1 cellular context compared by ENCODE assay signal in the genomic region with DNA sequence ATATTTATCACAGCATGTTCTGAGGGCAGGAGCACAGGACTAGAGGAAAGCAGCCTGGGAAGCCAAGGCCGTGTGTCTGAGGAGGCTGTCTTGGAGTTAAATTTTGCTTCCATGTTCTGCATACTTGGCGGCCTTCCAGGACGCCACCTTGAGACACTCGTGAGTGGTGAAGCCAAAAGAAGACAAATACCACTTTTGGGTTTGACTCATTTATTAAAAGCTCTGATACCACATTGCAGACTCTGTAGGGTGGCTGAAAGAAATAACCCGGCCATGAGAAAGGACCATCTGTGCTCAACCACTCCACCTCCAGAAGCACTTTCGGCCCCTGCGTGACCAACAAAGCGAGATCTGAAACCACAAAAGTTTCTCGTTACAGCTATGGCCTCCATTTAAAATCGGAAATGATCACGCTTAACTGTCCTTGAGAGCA.
TF ChIP-seq lines count a peak whose summit lies in the region.

No MANE protein-coding gene starts in this region.

TF ChIP-seq in GM12878, 131 proteins besides CTCF, POLR2A, EP300 and RAD21 (continued from another document):
- TF ChIP-seq, protein P1, sequence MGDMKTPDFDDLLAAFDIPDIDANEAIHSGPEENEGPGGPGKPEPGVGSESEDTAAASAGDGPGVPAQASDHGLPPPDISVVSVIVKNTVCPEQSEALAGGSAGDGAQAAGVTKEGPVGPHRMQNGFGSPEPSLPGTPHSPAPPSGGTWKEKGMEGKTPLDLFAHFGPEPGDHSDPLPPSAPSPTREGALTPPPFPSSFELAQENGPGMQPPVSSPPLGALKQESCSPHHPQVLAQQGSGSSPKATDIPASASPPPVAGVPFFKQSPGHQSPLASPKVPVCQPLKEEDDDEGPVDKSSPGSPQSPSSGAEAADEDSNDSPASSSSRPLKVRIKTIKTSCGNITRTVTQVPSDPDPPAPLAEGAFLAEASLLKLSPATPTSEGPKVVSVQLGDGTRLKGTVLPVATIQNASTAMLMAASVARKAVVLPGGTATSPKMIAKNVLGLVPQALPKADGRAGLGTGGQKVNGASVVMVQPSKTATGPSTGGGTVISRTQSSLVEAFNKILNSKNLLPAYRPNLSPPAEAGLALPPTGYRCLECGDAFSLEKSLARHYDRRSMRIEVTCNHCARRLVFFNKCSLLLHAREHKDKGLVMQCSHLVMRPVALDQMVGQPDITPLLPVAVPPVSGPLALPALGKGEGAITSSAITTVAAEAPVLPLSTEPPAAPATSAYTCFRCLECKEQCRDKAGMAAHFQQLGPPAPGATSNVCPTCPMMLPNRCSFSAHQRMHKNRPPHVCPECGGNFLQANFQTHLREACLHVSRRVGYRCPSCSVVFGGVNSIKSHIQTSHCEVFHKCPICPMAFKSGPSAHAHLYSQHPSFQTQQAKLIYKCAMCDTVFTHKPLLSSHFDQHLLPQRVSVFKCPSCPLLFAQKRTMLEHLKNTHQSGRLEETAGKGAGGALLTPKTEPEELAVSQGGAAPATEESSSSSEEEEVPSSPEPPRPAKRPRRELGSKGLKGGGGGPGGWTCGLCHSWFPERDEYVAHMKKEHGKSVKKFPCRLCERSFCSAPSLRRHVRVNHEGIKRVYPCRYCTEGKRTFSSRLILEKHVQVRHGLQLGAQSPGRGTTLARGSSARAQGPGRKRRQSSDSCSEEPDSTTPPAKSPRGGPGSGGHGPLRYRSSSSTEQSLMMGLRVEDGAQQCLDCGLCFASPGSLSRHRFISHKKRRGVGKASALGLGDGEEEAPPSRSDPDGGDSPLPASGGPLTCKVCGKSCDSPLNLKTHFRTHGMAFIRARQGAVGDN (IDR thresholded peaks at IDR 0.05), result no peak
- TF ChIP-seq ZZZ3 (IDR thresholded peaks at IDR 0.05; ENCODE audit: control insufficient read depth, insufficient read length, low read depth) (no peak), BCL11A (IDR thresholded peaks at IDR 0.05; ENCODE audit: low read depth, low read length) (peak; percentile 65; the same call in 1 of the 2 replicates), POU2F2 (IDR thresholded peaks at IDR 0.05; ENCODE audit: borderline replicate concordance, low read depth, low read length) (peak; percentile 71; the same call in 1 of the 3 replicates), FOXM1 (IDR thresholded peaks at IDR 0.05; ENCODE audit: low read depth, low read length) (peak; percentile 93; the same call in 1 of the 2 replicates), IRF3 (IDR thresholded peaks at IDR 0.05) (no peak), CBX5 (IDR thresholded peaks at IDR 0.05; ENCODE audit: low read depth) (no peak), SP1 (IDR thresholded peaks at IDR 0.05; ENCODE audit: low read depth, low read length) (no peak), ZNF622 (IDR thresholded peaks at IDR 0.05) (no peak), SREBF2 (IDR thresholded peaks at IDR 0.05; ENCODE audit: low read length) (no peak), EED (IDR thresholded peaks at IDR 0.05; ENCODE audit: low read depth) (peak; percentile 52; the same call in 1 of the 2 replicates)
- TF ChIP-seq, protein P2, sequence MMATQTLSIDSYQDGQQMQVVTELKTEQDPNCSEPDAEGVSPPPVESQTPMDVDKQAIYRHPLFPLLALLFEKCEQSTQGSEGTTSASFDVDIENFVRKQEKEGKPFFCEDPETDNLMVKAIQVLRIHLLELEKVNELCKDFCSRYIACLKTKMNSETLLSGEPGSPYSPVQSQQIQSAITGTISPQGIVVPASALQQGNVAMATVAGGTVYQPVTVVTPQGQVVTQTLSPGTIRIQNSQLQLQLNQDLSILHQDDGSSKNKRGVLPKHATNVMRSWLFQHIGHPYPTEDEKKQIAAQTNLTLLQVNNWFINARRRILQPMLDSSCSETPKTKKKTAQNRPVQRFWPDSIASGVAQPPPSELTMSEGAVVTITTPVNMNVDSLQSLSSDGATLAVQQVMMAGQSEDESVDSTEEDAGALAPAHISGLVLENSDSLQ (IDR thresholded peaks at IDR 0.05), result no peak
- TF ChIP-seq, protein P3, sequence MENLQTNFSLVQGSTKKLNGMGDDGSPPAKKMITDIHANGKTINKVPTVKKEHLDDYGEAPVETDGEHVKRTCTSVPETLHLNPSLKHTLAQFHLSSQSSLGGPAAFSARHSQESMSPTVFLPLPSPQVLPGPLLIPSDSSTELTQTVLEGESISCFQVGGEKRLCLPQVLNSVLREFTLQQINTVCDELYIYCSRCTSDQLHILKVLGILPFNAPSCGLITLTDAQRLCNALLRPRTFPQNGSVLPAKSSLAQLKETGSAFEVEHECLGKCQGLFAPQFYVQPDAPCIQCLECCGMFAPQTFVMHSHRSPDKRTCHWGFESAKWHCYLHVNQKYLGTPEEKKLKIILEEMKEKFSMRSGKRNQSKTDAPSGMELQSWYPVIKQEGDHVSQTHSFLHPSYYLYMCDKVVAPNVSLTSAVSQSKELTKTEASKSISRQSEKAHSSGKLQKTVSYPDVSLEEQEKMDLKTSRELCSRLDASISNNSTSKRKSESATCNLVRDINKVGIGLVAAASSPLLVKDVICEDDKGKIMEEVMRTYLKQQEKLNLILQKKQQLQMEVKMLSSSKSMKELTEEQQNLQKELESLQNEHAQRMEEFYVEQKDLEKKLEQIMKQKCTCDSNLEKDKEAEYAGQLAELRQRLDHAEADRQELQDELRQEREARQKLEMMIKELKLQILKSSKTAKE (IDR thresholded peaks at IDR 0.05; ENCODE audit: low read depth, poor library complexity, severe bottlenecking), result peak; percentile 91
